Comparison of ENCODE assay signal across 2 cellular contexts in the genomic region with DNA sequence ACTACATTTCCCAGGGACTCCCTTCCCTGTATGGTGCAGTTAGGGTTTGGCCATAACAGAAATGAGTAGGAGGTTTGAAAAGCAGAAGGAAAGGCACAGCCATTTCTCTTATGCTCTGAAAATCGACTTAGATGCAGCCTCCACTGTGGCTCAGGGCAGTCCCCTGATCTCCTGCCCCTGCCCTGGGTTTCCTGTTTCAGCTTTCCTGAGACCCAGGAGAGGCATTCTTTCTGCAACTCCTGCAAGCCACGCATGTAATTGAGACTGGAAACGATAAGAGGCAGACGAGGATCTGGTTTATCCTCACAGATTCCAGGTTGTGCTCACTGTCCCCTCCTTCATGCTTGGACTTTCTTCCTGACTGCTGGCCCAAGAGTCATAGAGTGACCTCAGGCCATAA.
A peak's percentile ranks its signal among the peaks of the same experiment; 100 is the strongest.
TF ChIP-seq lines count a peak whose summit lies in the region.

No MANE protein-coding gene starts in this region.

TF ChIP-seq in GM23338, 12 proteins besides CTCF, POLR2A, EP300 and RAD21 (continues in another document):
- no peak for TF ChIP-seq EZH2phosphoT487 (IDR thresholded peaks at IDR 0.05; ENCODE audit: unreplicated experiment)
- TF ChIP-seq CREB1 (CRISPR knock-in tag; IDR thresholded peaks at IDR 0.05; ENCODE audit: low read depth): no peak
- no peak for TF ChIP-seq ZNF331 (CRISPR knock-in tag; IDR thresholded peaks at IDR 0.05; ENCODE audit: low read depth)
- TF ChIP-seq, protein P1, sequence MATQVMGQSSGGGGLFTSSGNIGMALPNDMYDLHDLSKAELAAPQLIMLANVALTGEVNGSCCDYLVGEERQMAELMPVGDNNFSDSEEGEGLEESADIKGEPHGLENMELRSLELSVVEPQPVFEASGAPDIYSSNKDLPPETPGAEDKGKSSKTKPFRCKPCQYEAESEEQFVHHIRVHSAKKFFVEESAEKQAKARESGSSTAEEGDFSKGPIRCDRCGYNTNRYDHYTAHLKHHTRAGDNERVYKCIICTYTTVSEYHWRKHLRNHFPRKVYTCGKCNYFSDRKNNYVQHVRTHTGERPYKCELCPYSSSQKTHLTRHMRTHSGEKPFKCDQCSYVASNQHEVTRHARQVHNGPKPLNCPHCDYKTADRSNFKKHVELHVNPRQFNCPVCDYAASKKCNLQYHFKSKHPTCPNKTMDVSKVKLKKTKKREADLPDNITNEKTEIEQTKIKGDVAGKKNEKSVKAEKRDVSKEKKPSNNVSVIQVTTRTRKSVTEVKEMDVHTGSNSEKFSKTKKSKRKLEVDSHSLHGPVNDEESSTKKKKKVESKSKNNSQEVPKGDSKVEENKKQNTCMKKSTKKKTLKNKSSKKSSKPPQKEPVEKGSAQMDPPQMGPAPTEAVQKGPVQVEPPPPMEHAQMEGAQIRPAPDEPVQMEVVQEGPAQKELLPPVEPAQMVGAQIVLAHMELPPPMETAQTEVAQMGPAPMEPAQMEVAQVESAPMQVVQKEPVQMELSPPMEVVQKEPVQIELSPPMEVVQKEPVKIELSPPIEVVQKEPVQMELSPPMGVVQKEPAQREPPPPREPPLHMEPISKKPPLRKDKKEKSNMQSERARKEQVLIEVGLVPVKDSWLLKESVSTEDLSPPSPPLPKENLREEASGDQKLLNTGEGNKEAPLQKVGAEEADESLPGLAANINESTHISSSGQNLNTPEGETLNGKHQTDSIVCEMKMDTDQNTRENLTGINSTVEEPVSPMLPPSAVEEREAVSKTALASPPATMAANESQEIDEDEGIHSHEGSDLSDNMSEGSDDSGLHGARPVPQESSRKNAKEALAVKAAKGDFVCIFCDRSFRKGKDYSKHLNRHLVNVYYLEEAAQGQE (IDR thresholded peaks at IDR 0.05; ENCODE audit: unreplicated experiment): no peak
- TF ChIP-seq, protein P2, sequence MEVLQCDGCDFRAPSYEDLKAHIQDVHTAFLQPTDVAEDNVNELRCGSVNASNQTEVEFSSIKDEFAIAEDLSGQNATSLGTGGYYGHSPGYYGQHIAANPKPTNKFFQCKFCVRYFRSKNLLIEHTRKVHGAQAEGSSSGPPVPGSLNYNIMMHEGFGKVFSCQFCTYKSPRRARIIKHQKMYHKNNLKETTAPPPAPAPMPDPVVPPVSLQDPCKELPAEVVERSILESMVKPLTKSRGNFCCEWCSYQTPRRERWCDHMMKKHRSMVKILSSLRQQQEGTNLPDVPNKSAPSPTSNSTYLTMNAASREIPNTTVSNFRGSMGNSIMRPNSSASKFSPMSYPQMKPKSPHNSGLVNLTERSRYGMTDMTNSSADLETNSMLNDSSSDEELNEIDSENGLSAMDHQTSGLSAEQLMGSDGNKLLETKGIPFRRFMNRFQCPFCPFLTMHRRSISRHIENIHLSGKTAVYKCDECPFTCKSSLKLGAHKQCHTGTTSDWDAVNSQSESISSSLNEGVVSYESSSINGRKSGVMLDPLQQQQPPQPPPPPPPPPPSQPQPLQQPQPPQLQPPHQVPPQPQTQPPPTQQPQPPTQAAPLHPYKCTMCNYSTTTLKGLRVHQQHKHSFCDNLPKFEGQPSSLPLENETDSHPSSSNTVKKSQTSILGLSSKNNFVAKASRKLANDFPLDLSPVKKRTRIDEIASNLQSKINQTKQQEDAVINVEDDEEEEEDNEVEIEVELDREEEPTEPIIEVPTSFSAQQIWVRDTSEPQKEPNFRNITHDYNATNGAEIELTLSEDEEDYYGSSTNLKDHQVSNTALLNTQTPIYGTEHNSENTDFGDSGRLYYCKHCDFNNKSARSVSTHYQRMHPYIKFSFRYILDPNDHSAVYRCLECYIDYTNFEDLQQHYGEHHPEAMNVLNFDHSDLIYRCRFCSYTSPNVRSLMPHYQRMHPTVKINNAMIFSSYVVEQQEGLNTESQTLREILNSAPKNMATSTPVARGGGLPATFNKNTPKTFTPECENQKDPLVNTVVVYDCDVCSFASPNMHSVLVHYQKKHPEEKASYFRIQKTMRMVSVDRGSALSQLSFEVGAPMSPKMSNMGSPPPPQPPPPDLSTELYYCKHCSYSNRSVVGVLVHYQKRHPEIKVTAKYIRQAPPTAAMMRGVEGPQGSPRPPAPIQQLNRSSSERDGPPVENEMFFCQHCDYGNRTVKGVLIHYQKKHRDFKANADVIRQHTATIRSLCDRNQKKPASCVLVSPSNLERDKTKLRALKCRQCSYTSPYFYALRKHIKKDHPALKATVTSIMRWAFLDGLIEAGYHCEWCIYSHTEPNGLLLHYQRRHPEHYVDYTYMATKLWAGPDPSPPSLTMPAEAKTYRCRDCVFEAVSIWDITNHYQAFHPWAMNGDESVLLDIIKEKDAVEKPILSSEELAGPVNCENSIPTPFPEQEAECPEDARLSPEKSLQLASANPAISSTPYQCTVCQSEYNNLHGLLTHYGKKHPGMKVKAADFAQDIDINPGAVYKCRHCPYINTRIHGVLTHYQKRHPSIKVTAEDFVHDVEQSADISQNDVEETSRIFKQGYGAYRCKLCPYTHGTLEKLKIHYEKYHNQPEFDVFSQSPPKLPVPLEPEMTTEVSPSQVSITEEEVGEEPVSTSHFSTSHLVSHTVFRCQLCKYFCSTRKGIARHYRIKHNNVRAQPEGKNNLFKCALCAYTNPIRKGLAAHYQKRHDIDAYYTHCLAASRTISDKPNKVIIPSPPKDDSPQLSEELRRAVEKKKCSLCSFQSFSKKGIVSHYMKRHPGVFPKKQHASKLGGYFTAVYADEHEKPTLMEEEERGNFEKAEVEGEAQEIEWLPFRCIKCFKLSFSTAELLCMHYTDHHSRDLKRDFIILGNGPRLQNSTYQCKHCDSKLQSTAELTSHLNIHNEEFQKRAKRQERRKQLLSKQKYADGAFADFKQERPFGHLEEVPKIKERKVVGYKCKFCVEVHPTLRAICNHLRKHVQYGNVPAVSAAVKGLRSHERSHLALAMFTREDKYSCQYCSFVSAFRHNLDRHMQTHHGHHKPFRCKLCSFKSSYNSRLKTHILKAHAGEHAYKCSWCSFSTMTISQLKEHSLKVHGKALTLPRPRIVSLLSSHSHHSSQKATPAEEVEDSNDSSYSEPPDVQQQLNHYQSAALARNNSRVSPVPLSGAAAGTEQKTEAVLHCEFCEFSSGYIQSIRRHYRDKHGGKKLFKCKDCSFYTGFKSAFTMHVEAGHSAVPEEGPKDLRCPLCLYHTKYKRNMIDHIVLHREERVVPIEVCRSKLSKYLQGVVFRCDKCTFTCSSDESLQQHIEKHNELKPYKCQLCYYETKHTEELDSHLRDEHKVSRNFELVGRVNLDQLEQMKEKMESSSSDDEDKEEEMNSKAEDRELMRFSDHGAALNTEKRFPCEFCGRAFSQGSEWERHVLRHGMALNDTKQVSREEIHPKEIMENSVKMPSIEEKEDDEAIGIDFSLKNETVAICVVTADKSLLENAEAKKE (CRISPR knock-in tag; IDR thresholded peaks at IDR 0.05): no peak
- TF ChIP-seq NANOG (IDR thresholded peaks at IDR 0.05; ENCODE audit: borderline replicate concordance): no peak
- no peak for TF ChIP-seq EZH2 (IDR thresholded peaks at IDR 0.05; ENCODE audit: low read depth, unreplicated experiment)
- no peak for TF ChIP-seq JUNB (IDR thresholded peaks at IDR 0.05; ENCODE audit: unreplicated experiment)
- no peak for TF ChIP-seq POLR2AphosphoS5 (IDR thresholded peaks at IDR 0.05; ENCODE audit: low read depth)
- TF ChIP-seq STAT1 (IDR thresholded peaks at IDR 0.05; ENCODE audit: unreplicated experiment): no peak
- no peak for TF ChIP-seq ZNF114 (CRISPR knock-in tag; IDR thresholded peaks at IDR 0.05)

TF ChIP-seq in SK-N-SH, 30 proteins besides CTCF, POLR2A, EP300 and RAD21:
- 0 out of 2 replicates have a peak, but pooled peaks have one; percentile 27 for TF ChIP-seq MXI1 (IDR thresholded peaks at IDR 0.05; ENCODE audit: low read depth, low read length)
- no peak for TF ChIP-seq NFIC (IDR thresholded peaks at IDR 0.05; ENCODE audit: borderline replicate concordance)
